In the genomic region with DNA sequence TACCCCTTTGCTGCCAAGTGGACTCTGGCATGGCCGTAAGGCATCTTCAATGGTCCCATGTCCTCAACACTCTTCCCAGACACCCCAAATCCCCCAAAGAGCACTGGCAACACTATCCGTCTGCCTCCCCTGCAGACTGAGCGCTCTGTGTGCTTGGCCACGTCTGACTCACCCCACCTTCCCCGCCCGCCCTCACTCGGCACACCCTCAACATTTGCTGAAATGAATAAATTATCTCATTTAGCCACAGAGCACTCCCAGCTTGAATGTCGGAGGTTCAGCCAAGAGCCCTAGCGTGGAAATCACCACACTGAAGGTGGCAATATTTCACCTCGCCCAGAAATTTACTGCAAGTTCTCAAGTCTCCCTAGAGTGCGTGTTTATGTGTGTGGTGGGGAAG, we compare ENCODE assay signal across 8 cellular contexts. TPM values are rescaled to one million over a fixed set of nuclear protein-coding genes. Genes with fewer than 3 reads are reported as not detected.
DNase-seq lines count a peak whose midpoint lies in the region; ATAC-seq, FAIRE-seq and TF ChIP-seq lines count a peak whose summit lies in the region.

No MANE protein-coding gene starts in this region.

- no peaks in the 10 kb centered on the region for H3K9me3 ChIP-seq in gastroesophageal sphincter

- H3K27me3 ChIP-seq in gastroesophageal sphincter, result no peaks in the 10 kb centered on the region

- no peak for TF ChIP-seq EP300 in gastroesophageal sphincter (IDR thresholded peaks at IDR 0.05)

- TF ChIP-seq POLR2A in gastroesophageal sphincter (IDR thresholded peaks at IDR 0.05), result no peak

- WGBS in gastroesophageal sphincter (ENCODE audit: low coverage in 1 of 2), 2 donors, result 14 to 47% methylated on average over 3 to 6 of the region's 11 CpGs

- DNase-seq in NCI-H345 (lab: John Stamatoyannopoulos, UW), result peak; percentile 26
- no peak for DNase-seq in NCI-H345 treated with DMSO at 0.1 percent for 48 hours (lab: John Stamatoyannopoulos, UW; ENCODE audit: unreplicated experiment)
- peak in 2 of 3 experiments; percentile 26 to 39 for DNase-seq in activated CD8-positive, alpha-beta memory T cell treated with anti-CD3 and anti-CD28 coated beads for 48 hours (ENCODE audit: low read depth in 2 of 3, low spot score in 2 of 3)
- DNase-seq in stimulated activated CD8-positive, alpha-beta memory T cell treated with anti-CD3 and anti-CD28 coated beads, Interleukin-2, amount 100 ng/mL, for 1 hour (ENCODE audit: low read depth in 2 of 2), result peak; percentile 26 to 33
- no peak for DNase-seq in GM19239 (ENCODE audit: insufficient read length, low spot score)
- no peak for DNase-seq in NCI-H128 (lab: John Stamatoyannopoulos, UW; ENCODE audit: unreplicated experiment)

- no peak for FAIRE-seq in GM19239 (lab: Jason Lieb, UNC)

- H3K4me1 ChIP-seq in gastroesophageal sphincter, result peaks cover 0 to 39% (median 0%) of the 10 kb centered on the region in 3 donors

- TF ChIP-seq CTCF in gastroesophageal sphincter (IDR thresholded peaks at IDR 0.05), result no peak

- ATAC-seq in gastroesophageal sphincter, result peak; percentile 68
- ATAC-seq in HG02588 (IDR thresholded peaks at IDR 0.05; ENCODE audit: unreplicated experiment), result no peak

- H3K4me3 ChIP-seq in gastroesophageal sphincter, result no peak overlapping the region

- H3K27ac ChIP-seq in gastroesophageal sphincter, result no peak overlapping the region

- no peaks in the 10 kb centered on the region for H3K36me3 ChIP-seq in gastroesophageal sphincter

RNA-seq across cellular contexts. Expression of gene TCF20, which starts 46.5 kb away (rescaled TPM):
- 10 to 100 TPM; 26.0 to 47.9 (median 41.8) TPM for total RNA-seq in gastroesophageal sphincter

Comparison
In these comparisons a context has a peak if more than half of its experiments do, and no peak if none do; other contexts are left out.
1. DNase-seq: peak in NCI-H345 (single experiment), activated CD8-positive, alpha-beta memory T cell treated with anti-CD3 and anti-CD28 coated beads for 48 hours (2 of 3) and stimulated activated CD8-positive, alpha-beta memory T cell treated with anti-CD3 and anti-CD28 coated beads, Interleukin-2, amount 100 ng/mL, for 1 hour (2 of 2); none in NCI-H345 treated with DMSO at 0.1 percent for 48 hours (single experiment), GM19239 (single experiment) and NCI-H128 (single experiment).